Comparison of ENCODE assay signal across 7 cellular contexts in the genomic region with DNA sequence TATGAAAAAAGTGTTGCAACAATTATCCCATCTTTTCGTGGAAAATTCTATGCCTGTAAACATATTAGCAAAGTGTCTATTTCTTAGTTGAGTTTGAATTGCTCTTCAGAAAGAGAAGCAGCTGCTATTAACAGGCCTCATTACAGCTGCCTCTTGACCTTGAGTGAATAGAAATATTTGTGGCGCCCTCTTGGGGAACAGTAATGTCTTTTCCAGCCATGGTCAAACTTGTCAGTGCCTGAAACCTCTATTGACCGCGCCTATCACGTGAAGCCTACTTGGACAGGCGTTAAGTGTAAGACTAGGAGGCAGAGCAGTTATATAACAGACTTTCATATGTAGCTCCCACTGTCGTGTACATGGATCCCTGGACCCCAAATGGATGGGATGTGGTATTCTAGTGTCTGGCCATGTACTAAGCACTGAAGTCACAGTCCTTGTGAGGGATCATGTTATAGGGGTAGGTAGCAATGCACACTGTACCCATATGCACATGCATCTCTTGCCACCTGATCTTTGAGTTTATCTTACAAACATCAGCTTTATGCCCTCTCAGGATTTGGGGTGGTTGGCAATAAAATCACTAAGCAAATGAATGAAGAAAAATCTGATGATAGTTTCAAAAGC.
DNase-seq lines count a peak whose midpoint lies in the region; ATAC-seq and TF ChIP-seq lines count a peak whose summit lies in the region.

No MANE protein-coding gene starts in this region.

- H3K9me3 ChIP-seq in transverse colon: peaks cover 0 to 6% of the 10 kb centered on the region in 2 donors

- no peak for TF ChIP-seq POLR2A in transverse colon (IDR thresholded peaks at IDR 0.05)

- peak; percentile 48 for DNase-seq in H4 (ENCODE audit: low spot score)
- peak; percentile 49 for DNase-seq in M059J (ENCODE audit: low read depth)
- DNase-seq in SK-MEL-5 (ENCODE audit: low read depth, low spot score): peak; percentile 80
- no peak for DNase-seq in left ventricle myocardium superior
- peak; percentile 24 for DNase-seq in transverse colon
- no peak for DNase-seq in NCI-H446 treated with DMSO at 0.1 percent for 48 hours (lab: John Stamatoyannopoulos, UW)

- ATAC-seq in left ventricle myocardium superior: peak; percentile 94

- TF ChIP-seq EP300 in transverse colon (IDR thresholded peaks at IDR 0.05; ENCODE audit: low read depth): no peak

- in situ Hi-C loops in SK-MEL-5 (cut with HindIII; ENCODE audit: low pct_unique_long_range_greater_than_20kb, low sequenced_read_pairs) (no loop called here), transverse colon (cut with MboI; ENCODE audit: low pct_ligation_motif_present in 1 of 4, low pct_unique_long_range_greater_than_20kb in 1 of 4, low sequenced_read_pairs in 3 of 4) (no loop called here)

- no peak overlapping the region for H3K4me3 ChIP-seq in transverse colon

- no peaks in the 10 kb centered on the region for H3K36me3 ChIP-seq in transverse colon

- intact Hi-C loops in left ventricle myocardium superior (cut with micrococcal nuclease): no loop called here
- intact Hi-C loops in transverse colon (cut with DNase I; ENCODE audit: low total_unique reads): no loop called here

- H3K27me3 ChIP-seq in transverse colon: no peaks in the 10 kb centered on the region

- no peak overlapping the region for H3K27ac ChIP-seq in transverse colon

- peak; percentile 45 for TF ChIP-seq CTCF in GM12873 (IDR thresholded peaks at IDR 0.05; ENCODE audit: insufficient read depth, low read depth, low read length, missing control alignments)
- peak in 4 of 5 experiments; percentile 19 to 34 (median 25) for TF ChIP-seq CTCF in transverse colon (IDR thresholded peaks at IDR 0.05)

- H3K4me1 ChIP-seq in transverse colon: no peaks in the 10 kb centered on the region

- whole genome bisulfite sequencing in transverse colon (ENCODE audit: low coverage in 1 of 2), 2 donors: 45 to 73% methylated on average over 1 to 7 of the region's 7 CpGs

Comparison
In these comparisons a context has a peak if more than half of its experiments do, and no peak if none do; other contexts are left out.
1. DNase-seq: peak in H4 (single experiment), M059J (single experiment), SK-MEL-5 (single experiment) and transverse colon (single experiment); none in left ventricle myocardium superior (single experiment) and NCI-H446 treated with DMSO at 0.1 percent for 48 hours (single experiment).